27 cellular contexts compared by ENCODE assay signal in genomic region chr11:2552202-2552601, GRCh38.
"Had no signal": no experiment of that assay in that cellular context is flagged by ENCODE, and none has a peak within 500 bp of the region (broad histone marks: within the 10 kb centered on the region; RNA-seq: fewer than 3 reads in every experiment).

No MANE protein-coding gene starts in this region.

- H3K27me3 ChIP-seq: stomach, suprapubic skin, testis, thyroid gland, tibial nerve, transverse colon, upper lobe of left lung, upper lobe of right lung, uterus, vagina had no signal

- H3K27ac ChIP-seq: stomach, suprapubic skin, testis, thoracic aorta, thyroid gland, tibial artery, tibial nerve, transverse colon, upper lobe of left lung, upper lobe of right lung, uterus, vagina had no signal

- FAIRE-seq: urothelium cell line had no signal

- H3K4me1 ChIP-seq: suprapubic skin, testis, tibial artery, transverse colon, upper lobe of right lung, uterus, vagina had no signal

- H3K9me3 ChIP-seq: stomach, suprapubic skin, testis, thoracic aorta, thyroid gland, tibial artery, tibial nerve, transverse colon, upper lobe of left lung, upper lobe of right lung, uterus, vagina had no signal

- H3K36me3 ChIP-seq: stomach, suprapubic skin, thoracic aorta, thyroid gland, tibial artery, tibial nerve, transverse colon, upper lobe of left lung, upper lobe of right lung, uterus, vagina had no signal

- DNase-seq: stimulated activated CD4-positive, alpha-beta T cell treated with anti-CD3 and anti-CD28 coated beads, Interleukin-2, amount 100 ng/mL, for 48 hours; stimulated activated CD4-positive, alpha-beta T cell treated with anti-CD3 and anti-CD28 coated beads, Interleukin-4, amount 100 ng/mL, for 1 hour; stimulated activated CD4-positive, alpha-beta T cell treated with anti-CD3 and anti-CD28 coated beads, Interleukin-4, amount 100 ng/mL, for 24 hours; stimulated activated CD4-positive, alpha-beta T cell treated with anti-CD3 and anti-CD28 coated beads, Interleukin-4, amount 100 ng/mL, for 4 hours; stimulated activated CD8-positive, alpha-beta memory T cell treated with anti-CD3 and anti-CD28 coated beads, Interleukin-4, amount 100 ng/mL, for 48 hours; stimulated activated naive B cell treated with anti-CD40 and anti-IgM and Interleukin-4, amounts not matched to agents 10 μg/mL and 1 μg/mL and 100 μg/mL, for 72 hours; stimulated activated naive CD4-positive, alpha-beta T cell; stimulated activated naive CD4-positive, alpha-beta T cell treated with Interleukin-2 at 50 U/mL for 16 hours; stimulated activated naive CD8-positive, alpha-beta T cell treated with anti-CD3 and anti-CD28 coated beads, Interleukin-15, amount 100 ng/mL, for 72 hours; stimulated activated naive CD8-positive, alpha-beta T cell treated with anti-CD3 and anti-CD28 coated beads, Interleukin-15, Interleukin-2, amounts not matched to agents 100 U/mL and 50 U/mL, for 24 hours; stomach; substantia nigra; testis; thyroid gland; transverse colon; trophoblast cell; upper lobe of left lung; upper lobe of right lung had no signal

- H3K4me3 ChIP-seq: stomach, suprapubic skin, testis, thoracic aorta, thyroid gland, tibial artery, tibial nerve, transverse colon, upper lobe of left lung, upper lobe of right lung, uterus, vagina had no signal

- ATAC-seq: stimulated activated effector memory CD8-positive, alpha-beta T cell treated with anti-CD3 and anti-CD28 coated beads, Interleukin-12 subunit alpha, Interleukin-12 subunit beta, amount 100 ng/mL, for 72 hours; stimulated activated memory B cell treated with anti-CD40 and anti-IgM and Interleukin-4, amounts not matched to agents 10 μg/mL and 1 μg/mL and 100 μg/mL, for 72 hours; stimulated activated naive B cell treated with anti-CD40 and anti-IgM and Interleukin-4, amounts not matched to agents 10 μg/mL and 1 μg/mL and 100 μg/mL, for 72 hours; stimulated activated naive CD8-positive, alpha-beta T cell treated with anti-CD3 and anti-CD28 coated beads, Interleukin-15, amount 100 ng/mL, for 72 hours; stimulated activated naive CD8-positive, alpha-beta T cell treated with anti-CD3 and anti-CD28 coated beads, Interleukin-15, Interleukin-2, amounts not matched to agents 100 U/mL and 50 U/mL, for 24 hours; upper lobe of right lung had no signal
